ENCODE assay signal across 17 cellular contexts in genomic region chr19:51676566-51677083, GRCh38. TPM values are rescaled to one million over a fixed set of nuclear protein-coding genes. Genes with fewer than 3 reads are reported as not detected.
A peak's percentile ranks its signal among the peaks of the same experiment; 100 is the strongest.
DNase-seq lines count a peak whose midpoint lies in the region; ATAC-seq and TF ChIP-seq lines count a peak whose summit lies in the region.
"Had no signal": no experiment of that assay in that cellular context is flagged by ENCODE, and none has a peak within 500 bp of the region (broad histone marks: within the 10 kb centered on the region; RNA-seq: fewer than 3 reads in every experiment).

No MANE protein-coding gene starts in this region.

- H3K4me1 Mint-ChIP-seq in CD4-positive, alpha-beta memory T cell: peaks cover 4 to 15% (median 8%) of the 10 kb centered on the region in 4 donors
- H3K4me1 Mint-ChIP-seq in activated CD8-positive, alpha-beta T cell treated with anti-CD3 and anti-CD28 coated beads for 36 hours (ENCODE audit: low read depth): peaks cover 15% of the 10 kb centered on the region
- H3K4me1 Mint-ChIP-seq in immature natural killer cell: peaks cover 17% of the 10 kb centered on the region in 2 donors

- peak; percentile 93 for ATAC-seq in DND-41 (ENCODE audit: insufficient read depth, low read depth)
- peak; percentile 86 for ATAC-seq in activated CD8-positive, alpha-beta T cell treated with anti-CD3 and anti-CD28 coated beads for 36 hours
- ATAC-seq in GM21576 (IDR thresholded peaks at IDR 0.05; ENCODE audit: unreplicated experiment): no peak
- ATAC-seq: gastrocnemius medialis, left lobe of liver, mucosa of descending colon, Right ventricle myocardium inferior had no signal

- no peak overlapping the region for H3K9ac ChIP-seq in DND-41 (ENCODE audit: low read depth, low read length)

- no peaks in the 10 kb centered on the region for H3K36me3 Mint-ChIP-seq in CD4-positive, alpha-beta memory T cell
- H3K36me3 Mint-ChIP-seq in activated CD8-positive, alpha-beta T cell treated with anti-CD3 and anti-CD28 coated beads for 36 hours (ENCODE audit: low read depth): peaks cover 4% of the 10 kb centered on the region
- H3K36me3 Mint-ChIP-seq in immature natural killer cell: no peaks in the 10 kb centered on the region

- no peaks in the 10 kb centered on the region for H3K79me2 ChIP-seq in DND-41 (ENCODE audit: insufficient read depth, low read length)

- H3K27me3 ChIP-seq in CD4-positive, alpha-beta memory T cell (ENCODE audit: insufficient read depth, low read length): no peaks in the 10 kb centered on the region
- peaks cover 17% of the 10 kb centered on the region for H3K27me3 ChIP-seq in DND-41 (ENCODE audit: insufficient read depth, low read length, poor library complexity)
- H3K27me3 ChIP-seq: brain microvascular endothelial cell, gastrocnemius medialis had no signal

- peaks cover 3 to 8% of the 10 kb centered on the region in 2 donors for H3K27me3 Mint-ChIP-seq in CD4-positive, alpha-beta memory T cell
- H3K27me3 Mint-ChIP-seq in activated CD8-positive, alpha-beta T cell treated with anti-CD3 and anti-CD28 coated beads for 36 hours: peaks cover 5% of the 10 kb centered on the region
- peaks cover 8 to 10% (median 8%) of the 10 kb centered on the region in 3 donors for H3K27me3 Mint-ChIP-seq in immature natural killer cell (ENCODE audit: low read depth in 3 of 3)

- 0 out of 2 replicates have a peak overlapping the region, but pooled peaks have one; percentile 24 for H3K4me2 ChIP-seq in DND-41 (ENCODE audit: insufficient read depth, low read length)

- peaks cover 0 to 8% (median 4%) of the 10 kb centered on the region in 8 donors for H3K9me3 Mint-ChIP-seq in CD4-positive, alpha-beta memory T cell
- peaks cover 10% of the 10 kb centered on the region for H3K9me3 Mint-ChIP-seq in activated CD8-positive, alpha-beta T cell treated with anti-CD3 and anti-CD28 coated beads for 36 hours
- peaks cover 0 to 14% (median 5%) of the 10 kb centered on the region in 6 donors for H3K9me3 Mint-ChIP-seq in immature natural killer cell

- H3K27ac Mint-ChIP-seq in CD4-positive, alpha-beta memory T cell: peak overlapping the region in 4 of 7 donors; percentile 37 to 74 (median 57)
- H3K27ac Mint-ChIP-seq in activated CD8-positive, alpha-beta T cell treated with anti-CD3 and anti-CD28 coated beads for 36 hours: peak overlapping the region; percentile 72
- H3K27ac Mint-ChIP-seq in immature natural killer cell: peak overlapping the region in 4 of 6 donors; percentile 31 to 76 (median 52)

- TF ChIP-seq CTCF in DND-41 (IDR thresholded peaks at IDR 0.05; ENCODE audit: borderline replicate concordance, extremely low read depth, low read length, poor library complexity, severe bottlenecking) (no peak), GM13977 (IDR thresholded peaks at IDR 0.05; ENCODE audit: extremely low read depth, insufficient read depth, missing control alignments) (no peak)
- no peak for TF ChIP-seq CTCF in activated CD8-positive, alpha-beta T cell treated with anti-CD3 and anti-CD28 coated beads for 36 hours (IDR thresholded peaks at IDR 0.05)

- H3K9me3 ChIP-seq in CD4-positive, alpha-beta memory T cell (ENCODE audit: control insufficient read depth in 1 of 2, low read length in 2 of 2): no peaks in the 10 kb centered on the region
- H3K9me3 ChIP-seq in DND-41 (ENCODE audit: insufficient read depth, low read length, severe bottlenecking): peaks cover 4% of the 10 kb centered on the region
- H3K9me3 ChIP-seq: gastrocnemius medialis, mucosa of descending colon had no signal

- no peak overlapping the region for H3K27ac ChIP-seq in CD4-positive, alpha-beta memory T cell (ENCODE audit: low read depth, low read length)
- H3K27ac ChIP-seq in DND-41 (ENCODE audit: low read length): peak overlapping the region; percentile 35; the same call in 1 of the 2 replicates
- H3K27ac ChIP-seq: brain microvascular endothelial cell, gastrocnemius medialis had no signal

- H3K4me1 ChIP-seq in CD4-positive, alpha-beta memory T cell (ENCODE audit: insufficient read depth, low read length): no peaks in the 10 kb centered on the region
- H3K4me1 ChIP-seq in DND-41 (ENCODE audit: insufficient read depth, low read length): peaks cover 19% of the 10 kb centered on the region
- H3K4me1 ChIP-seq: gastrocnemius medialis had no signal

- intact Hi-C loops in CD4-positive, alpha-beta memory T cell (cut with micrococcal nuclease): no loop called here
- intact Hi-C loops in activated CD8-positive, alpha-beta T cell treated with anti-CD3 and anti-CD28 coated beads for 36 hours (cut with micrococcal nuclease): no loop called here

- no peaks in the 10 kb centered on the region for H4K20me1 ChIP-seq in DND-41 (ENCODE audit: insufficient read depth, low read length)

- in situ Hi-C loops in GM13977 (cut with MboI; ENCODE audit: low pct_unique_long_range_greater_than_20kb, low sequenced_read_pairs, unreplicated experiment): no loop called here

- H2AFZ ChIP-seq in DND-41 (ENCODE audit: low read depth, low read length): no peak overlapping the region

- peak in 2 of 5 donors; percentile 15 to 45 for DNase-seq in CD4-positive, alpha-beta memory T cell
- DNase-seq in DND-41 (peak; percentile 63), immature natural killer cell (peak; percentile 17 to 43 (median 40)), NCI-H2081 treated with DMSO at 0.1 percent for 48 hours (lab: John Stamatoyannopoulos, UW) (no peak), GM13977 (ENCODE audit: low spot score) (no peak)
- peak; percentile 87 for DNase-seq in activated CD8-positive, alpha-beta T cell treated with anti-CD3 and anti-CD28 coated beads for 36 hours
- DNase-seq: activated effector memory CD4-positive, alpha-beta T cell treated with Interleukin-2 at 50 U/mL for 16 hours; gastrocnemius medialis; NCI-H1930; NCI-H510A; nucleus accumbens had no signal

- POLR2A ChIA-PET in CD4-positive, alpha-beta memory T cell (lab: Charles Lee; ENCODE audit: partially characterized antibody): interaction anchor here (1.4 kb wide), 1 partner anchor 27 kb away, joined by 4 read pairs; no protein-coding TSS in a partner anchor
- POLR2A ChIA-PET in activated CD8-positive, alpha-beta T cell treated with anti-CD3 and anti-CD28 coated beads for 36 hours (lab: Charles Lee): no interaction called here

- peak overlapping the region in 7 of 8 donors; percentile 55 to 82 (median 70) for H3K4me3 Mint-ChIP-seq in CD4-positive, alpha-beta memory T cell
- peak overlapping the region; percentile 31 for H3K4me3 Mint-ChIP-seq in activated CD8-positive, alpha-beta T cell treated with anti-CD3 and anti-CD28 coated beads for 36 hours
- H3K4me3 Mint-ChIP-seq in immature natural killer cell: peak overlapping the region in 4 of 5 donors; percentile 11 to 69 (median 58)

- CTCF ChIA-PET in CD4-positive, alpha-beta memory T cell (lab: Charles Lee; ENCODE audit: partially characterized antibody): interaction anchor here (1.0 to 3.9 kb wide), 4 partner anchors 9 to 18 kb away, joined by 3 to 29 read pairs (median 5); no protein-coding TSS in a partner anchor
- CTCF ChIA-PET in activated CD8-positive, alpha-beta T cell treated with anti-CD3 and anti-CD28 coated beads for 36 hours (lab: Charles Lee): interaction anchor here (0.6 to 3.0 kb wide), 6 partner anchors 12 to 204 kb away, joined by 3 to 15 read pairs (median 4); no protein-coding TSS in a partner anchor

- H3K36me3 ChIP-seq in CD4-positive, alpha-beta memory T cell (ENCODE audit: insufficient read depth, low read length): no peaks in the 10 kb centered on the region
- H3K36me3 ChIP-seq in DND-41 (ENCODE audit: insufficient read depth, low read length): no peaks in the 10 kb centered on the region
- H3K36me3 ChIP-seq: brain microvascular endothelial cell, gastrocnemius medialis had no signal

- H3K4me3 ChIP-seq in CD4-positive, alpha-beta memory T cell (ENCODE audit: low read length in 2 of 2): no peak overlapping the region
- H3K4me3 ChIP-seq in DND-41 (ENCODE audit: low read depth in 1 of 2, low read length in 2 of 2): no peak overlapping the region
- H3K4me3 ChIP-seq: gastrocnemius medialis, mucosa of descending colon had no signal

RNA-seq across cellular contexts. Expression of gene SPACA6, which starts 16.5 kb away (rescaled TPM):
- total RNA-seq in CD4-positive, alpha-beta memory T cell: 10 to 100 TPM; 10.2 to 11.0 TPM
- 1 to 10 TPM; 2.5 to 2.9 TPM for polyA plus RNA-seq in CD4-positive, alpha-beta memory T cell
- total RNA-seq in activated CD8-positive, alpha-beta T cell treated with anti-CD3 and anti-CD28 coated beads for 36 hours: 1 to 10 TPM; 2.4 to 4.6 TPM
- 1 to 10 TPM in 2 of 3 donors, not detected in 1; 2.3 to 2.4 TPM for polyA plus RNA-seq in immature natural killer cell

RNA-seq across cellular contexts. Expression of gene SIGLEC14, which starts 30.0 kb away (rescaled TPM):
- total RNA-seq in CD4-positive, alpha-beta memory T cell: 1 to 10 TPM in 1 of 2 experiments, under 1 TPM in 1; 0.69 to 1.4 TPM
- polyA plus RNA-seq in CD4-positive, alpha-beta memory T cell: under 1 TPM in 1 of 2 donors, not detected in 1; 0.11 TPM
- not detected for total RNA-seq in activated CD8-positive, alpha-beta T cell treated with anti-CD3 and anti-CD28 coated beads for 36 hours
- polyA plus RNA-seq in immature natural killer cell: 1 to 10 TPM in 1 of 3 donors, under 1 TPM in 2; 0.12 to 1.9 (median 0.99) TPM
- total RNA-seq: T-helper 2 cell treated with Interferon-gamma antibody and Interleukin-4, amounts not matched to agents 100 ng/mL and 5 ng/mL, for 36 hours had no signal

RNA-seq across cellular contexts. Expression of gene SIGLEC5, which starts 46.4 kb away (rescaled TPM):
- not detected for total RNA-seq in CD4-positive, alpha-beta memory T cell
- not detected for polyA plus RNA-seq in CD4-positive, alpha-beta memory T cell
- not detected for total RNA-seq in activated CD8-positive, alpha-beta T cell treated with anti-CD3 and anti-CD28 coated beads for 36 hours
- polyA plus RNA-seq in immature natural killer cell: under 1 TPM in 1 of 3 donors, not detected in 2; 0.49 TPM
- total RNA-seq: left lobe of liver; Right ventricle myocardium inferior; T-helper 2 cell treated with Interferon-gamma antibody and Interleukin-4, amounts not matched to agents 100 ng/mL and 5 ng/mL, for 36 hours had no signal

RNA-seq across cellular contexts. Expression of gene HAS1, which starts 47.2 kb away (rescaled TPM):
- total RNA-seq in CD4-positive, alpha-beta memory T cell: not detected
- not detected for polyA plus RNA-seq in CD4-positive, alpha-beta memory T cell
- not detected for total RNA-seq in activated CD8-positive, alpha-beta T cell treated with anti-CD3 and anti-CD28 coated beads for 36 hours
- polyA plus RNA-seq in immature natural killer cell: not detected
- total RNA-seq: left lobe of liver; T-helper 2 cell treated with Interferon-gamma antibody and Interleukin-4, amounts not matched to agents 100 ng/mL and 5 ng/mL, for 36 hours had no signal

Comparison
In these comparisons a context has a peak if more than half of its experiments do, and no peak if none do; other contexts are left out.
1. DNase-seq: peak in DND-41 (single experiment), activated CD8-positive, alpha-beta T cell treated with anti-CD3 and anti-CD28 coated beads for 36 hours (single experiment) and immature natural killer cell (3 of 3); none in NCI-H2081 treated with DMSO at 0.1 percent for 48 hours (single experiment) and GM13977 (single experiment).
2. Peak in every context shown above with its lines, with median percentiles within 50 percentile points of each other: H3K27ac Mint-ChIP-seq and H3K4me3 Mint-ChIP-seq.